Comparison of ENCODE assay signal across 9 cellular contexts in the genomic region with DNA sequence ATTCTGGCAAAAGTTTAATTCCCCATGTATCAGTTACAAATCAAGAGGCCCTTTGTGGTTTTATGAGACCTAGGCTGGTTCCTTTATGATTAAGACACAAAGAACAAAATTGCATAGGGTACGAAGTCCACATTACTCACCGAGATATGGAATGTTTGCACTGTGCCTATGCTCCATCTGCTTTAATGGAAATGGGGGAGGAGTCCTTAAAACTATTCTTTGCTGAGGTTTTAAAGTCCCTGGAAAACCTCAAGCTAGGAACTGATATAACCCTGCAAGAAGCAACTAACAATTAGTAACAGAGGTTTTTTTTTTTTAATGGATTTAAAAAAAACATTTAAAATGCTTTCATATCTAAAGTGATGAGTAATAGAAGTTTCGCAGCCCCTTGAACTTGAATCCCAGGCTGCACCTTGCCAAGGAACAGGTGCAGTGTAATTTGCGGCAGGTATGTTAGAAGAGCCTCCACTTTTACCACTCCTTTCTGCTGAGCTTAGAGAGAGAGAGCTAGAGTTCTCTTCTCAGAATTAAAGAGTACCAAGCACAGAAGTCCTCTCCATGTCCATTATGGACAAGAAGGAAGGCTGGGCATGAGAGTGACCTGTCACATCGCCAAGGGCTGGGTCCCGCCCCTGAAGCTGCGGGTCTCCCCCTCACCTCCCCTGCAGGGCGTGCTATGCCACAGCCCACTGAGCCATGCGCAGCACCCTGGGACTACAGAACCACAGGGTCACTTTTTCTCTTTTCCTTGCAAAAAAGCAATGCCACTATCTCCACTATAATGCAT. TPM values are rescaled to one million over a fixed set of nuclear protein-coding genes. Genes with fewer than 3 reads are reported as not detected.
A peak's percentile ranks its signal among the peaks of the same experiment; 100 is the strongest.
DNase-seq lines count a peak whose midpoint lies in the region; ATAC-seq and TF ChIP-seq lines count a peak whose summit lies in the region.
"Had no signal": no experiment of that assay in that cellular context is flagged by ENCODE, and none has a peak within 500 bp of the region (broad histone marks: within the 10 kb centered on the region; RNA-seq: fewer than 3 reads in every experiment).

No MANE protein-coding gene starts in this region.

- ATAC-seq in stimulated activated effector memory CD8-positive, alpha-beta T cell treated with anti-CD3 and anti-CD28 coated beads, Interleukin-12 subunit alpha, Interleukin-12 subunit beta, amount 100 ng/mL, for 72 hours: no peak
- no peak for ATAC-seq in activated CD4-positive, CD25-positive, alpha-beta regulatory T cell treated with anti-CD3 and anti-CD28 coated beads, Interleukin-2, amount 50 U/mL, for 24 hours
- no peak for ATAC-seq in HG03460 (IDR thresholded peaks at IDR 0.05; ENCODE audit: unreplicated experiment)

- intact Hi-C loops in esophagus squamous epithelium (cut with DNase I): no loop called here

- H3K27ac Mint-ChIP-seq in stimulated activated effector memory CD8-positive, alpha-beta T cell treated with anti-CD3 and anti-CD28 coated beads, Interleukin-12 subunit alpha, Interleukin-12 subunit beta, amount 100 ng/mL, for 72 hours: peak overlapping the region; percentile 92

- peak; percentile 12 for DNase-seq in NCI-H2227 (lab: John Stamatoyannopoulos, UW; ENCODE audit: unreplicated experiment)
- DNase-seq in NCI-H2227 treated with DMSO at 0.1 percent for 48 hours (lab: John Stamatoyannopoulos, UW): no peak
- peak; percentile 100 for DNase-seq in SK-N-MC (ENCODE audit: low read depth, low spot score)
- no peak for DNase-seq in esophagus squamous epithelium (lab: John Stamatoyannopoulos, UW)
- peak in 1 of 2 donors; percentile 48 for DNase-seq in stimulated activated effector memory CD8-positive, alpha-beta T cell treated with anti-CD3 and anti-CD28 coated beads, Interleukin-12 subunit alpha, Interleukin-12 subunit beta, amount 100 ng/mL, for 72 hours (ENCODE audit: low spot score in 2 of 2)
- no peak for DNase-seq in WERI-Rb-1
- DNase-seq: effector CD8-positive, alpha-beta T cell had no signal

- TF ChIP-seq CTCF in esophagus squamous epithelium (IDR thresholded peaks at IDR 0.05) (no peak), WERI-Rb-1 (IDR thresholded peaks at IDR 0.05; ENCODE audit: low read depth, low read length) (no peak)

- H3K36me3 Mint-ChIP-seq in stimulated activated effector memory CD8-positive, alpha-beta T cell treated with anti-CD3 and anti-CD28 coated beads, Interleukin-12 subunit alpha, Interleukin-12 subunit beta, amount 100 ng/mL, for 72 hours: peaks cover 71% of the 10 kb centered on the region

- H3K27ac ChIP-seq in SK-N-MC: peak overlapping the region; percentile 66
- peak overlapping the region; percentile 97 to 98 (median 98) for H3K27ac ChIP-seq in esophagus squamous epithelium
- no peak overlapping the region for H3K27ac ChIP-seq in WERI-Rb-1

- WGBS in esophagus squamous epithelium, 2 donors: 30 to 42% methylated on average over 9 of the region's 9 CpGs

- H3K9me3 ChIP-seq in SK-N-MC (ENCODE audit: low read depth, low read length): no peaks in the 10 kb centered on the region
- H3K9me3 ChIP-seq in esophagus squamous epithelium: no peaks in the 10 kb centered on the region
- no peaks in the 10 kb centered on the region for H3K9me3 ChIP-seq in WERI-Rb-1 (ENCODE audit: severe bottlenecking)

- H3K27me3 ChIP-seq in esophagus squamous epithelium: no peaks in the 10 kb centered on the region
- no peaks in the 10 kb centered on the region for H3K27me3 ChIP-seq in WERI-Rb-1 (ENCODE audit: insufficient read depth, low read depth, severe bottlenecking)

- H3K9me3 Mint-ChIP-seq in stimulated activated effector memory CD8-positive, alpha-beta T cell treated with anti-CD3 and anti-CD28 coated beads, Interleukin-12 subunit alpha, Interleukin-12 subunit beta, amount 100 ng/mL, for 72 hours: no peaks in the 10 kb centered on the region

- H3K4me3 Mint-ChIP-seq in stimulated activated effector memory CD8-positive, alpha-beta T cell treated with anti-CD3 and anti-CD28 coated beads, Interleukin-12 subunit alpha, Interleukin-12 subunit beta, amount 100 ng/mL, for 72 hours: peak overlapping the region; percentile 87

- H3K4me1 ChIP-seq in esophagus squamous epithelium: peaks cover 4 to 79% (median 37%) of the 10 kb centered on the region in 3 donors

- H3K36me3 ChIP-seq in SK-N-MC (ENCODE audit: insufficient read depth, low read length) (no peaks in the 10 kb centered on the region), esophagus squamous epithelium (peaks cover 4 to 54% (median 15%) of the 10 kb centered on the region in 3 donors), WERI-Rb-1 (peaks cover 35% of the 10 kb centered on the region)

- no peak for TF ChIP-seq POLR2A in esophagus squamous epithelium (IDR thresholded peaks at IDR 0.05)

- H3K4me3 ChIP-seq in SK-N-MC (peak overlapping the region; percentile 74), esophagus squamous epithelium (peak overlapping the region; percentile 63 to 74 (median 72)), WERI-Rb-1 (ENCODE audit: low read depth, low read length) (no peak overlapping the region)

- H3K9ac ChIP-seq in SK-N-MC (ENCODE audit: insufficient read length): no peak overlapping the region

- peaks cover 57% of the 10 kb centered on the region for H3K4me1 Mint-ChIP-seq in stimulated activated effector memory CD8-positive, alpha-beta T cell treated with anti-CD3 and anti-CD28 coated beads, Interleukin-12 subunit alpha, Interleukin-12 subunit beta, amount 100 ng/mL, for 72 hours

RNA-seq across cellular contexts. Expression of gene SERPINB1, which starts 2.3 kb away (rescaled TPM):
- 1,000 to 10,000 TPM in 1 of 4 donors, 100 to 1,000 TPM in 3; 284 to 1,204 (median 702) TPM for total RNA-seq in esophagus squamous epithelium

Comparison
In these comparisons a context has a peak if more than half of its experiments do, and no peak if none do; other contexts are left out.
1. DNase-seq: peak in NCI-H2227 (single experiment) and SK-N-MC (single experiment); none in NCI-H2227 treated with DMSO at 0.1 percent for 48 hours (single experiment), esophagus squamous epithelium (single experiment) and WERI-Rb-1 (single experiment).